ENCODE assay signal across 14 cellular contexts in the genomic region with DNA sequence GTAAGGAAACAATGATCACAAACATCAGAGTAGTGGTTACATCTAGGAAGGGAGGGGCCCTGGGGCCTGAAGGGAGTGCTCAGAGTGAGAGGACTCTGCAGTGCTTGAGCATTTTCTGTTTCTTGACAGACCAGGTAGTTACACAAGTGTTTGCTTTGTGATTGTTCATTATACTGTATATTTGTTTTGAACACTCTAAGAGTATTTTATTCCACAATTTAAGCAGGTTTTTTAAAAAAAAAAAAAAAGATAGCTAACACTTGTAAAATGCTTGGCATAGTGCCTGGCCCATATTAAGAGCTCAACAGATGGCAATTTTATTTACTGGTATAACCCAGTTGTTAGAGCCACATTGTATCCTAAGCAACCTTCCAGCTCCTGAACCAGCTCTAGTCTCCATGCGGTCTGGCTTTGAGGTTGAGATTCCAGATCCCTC. TPM values are rescaled to one million over a fixed set of nuclear protein-coding genes. Genes with fewer than 3 reads are reported as not detected.
DNase-seq lines count a peak whose midpoint lies in the region; ATAC-seq and TF ChIP-seq lines count a peak whose summit lies in the region.
"Had no signal": no experiment of that assay in that cellular context is flagged by ENCODE, and none has a peak within 500 bp of the region (broad histone marks: within the 10 kb centered on the region; RNA-seq: fewer than 3 reads in every experiment).

No MANE protein-coding gene starts in this region.

- intact Hi-C loops in CD4-positive, alpha-beta memory T cell (cut with micrococcal nuclease), result loop anchor here (2.0 kb wide), 1 partner anchor 20 kb away; a partner anchor contains a TSS

- H3K4me3 ChIP-seq in CD4-positive, alpha-beta memory T cell (ENCODE audit: low read length in 2 of 2), result no peak overlapping the region
- no peak overlapping the region for H3K4me3 ChIP-seq in Peyer's patch
- H3K4me3 ChIP-seq: psoas muscle had no signal

- no peak overlapping the region for H3K4me3 Mint-ChIP-seq in CD4-positive, alpha-beta memory T cell
- H3K4me3 Mint-ChIP-seq in activated T-cell treated with anti-CD3 and anti-CD28 coated beads, Interleukin-2, amount 50 U/mL, for 72 hours, result no peak overlapping the region
- H3K4me3 Mint-ChIP-seq: stimulated activated effector memory CD8-positive, alpha-beta T cell treated with anti-CD3 and anti-CD28 coated beads, Interleukin-12 subunit alpha, Interleukin-12 subunit beta, amount 100 ng/mL, for 72 hours had no signal

- no peak overlapping the region for H3K27ac ChIP-seq in CD4-positive, alpha-beta memory T cell (ENCODE audit: low read depth, low read length)
- no peak overlapping the region for H3K27ac ChIP-seq in Peyer's patch
- H3K27ac ChIP-seq: psoas muscle had no signal

- POLR2A ChIA-PET in CD4-positive, alpha-beta memory T cell (lab: Charles Lee; ENCODE audit: partially characterized antibody), result interaction anchor here (0.6 to 2.4 kb wide), 5 partner anchors 10 to 126 kb away, joined by 3 to 8 read pairs (median 3); a partner anchor contains a TSS

- H3K9me3 ChIP-seq in CD4-positive, alpha-beta memory T cell (ENCODE audit: control insufficient read depth in 1 of 2, low read length in 2 of 2), result no peaks in the 10 kb centered on the region
- H3K9me3 ChIP-seq in Peyer's patch, result no peaks in the 10 kb centered on the region
- H3K9me3 ChIP-seq: psoas muscle had no signal

- H3K36me3 Mint-ChIP-seq in CD4-positive, alpha-beta memory T cell, result peaks cover 0 to 11% of the 10 kb centered on the region in 2 donors
- no peaks in the 10 kb centered on the region for H3K36me3 Mint-ChIP-seq in activated T-cell treated with anti-CD3 and anti-CD28 coated beads, Interleukin-2, amount 50 U/mL, for 72 hours (ENCODE audit: insufficient read depth in 2 of 2)
- H3K36me3 Mint-ChIP-seq: stimulated activated effector memory CD8-positive, alpha-beta T cell treated with anti-CD3 and anti-CD28 coated beads, Interleukin-12 subunit alpha, Interleukin-12 subunit beta, amount 100 ng/mL, for 72 hours had no signal

- H3K4me1 ChIP-seq in CD4-positive, alpha-beta memory T cell (ENCODE audit: insufficient read depth, low read length), result peaks cover 27% of the 10 kb centered on the region
- H3K4me1 ChIP-seq in Peyer's patch, result no peaks in the 10 kb centered on the region
- H3K4me1 ChIP-seq: psoas muscle had no signal

- DNase-seq in CD4-positive, alpha-beta memory T cell, result peak in 3 of 5 donors; percentile 15 to 24 (median 20)
- peak; percentile 72 for DNase-seq in NCI-H128 (lab: John Stamatoyannopoulos, UW; ENCODE audit: unreplicated experiment)
- DNase-seq in NCI-H446 (lab: John Stamatoyannopoulos, UW), result peak; percentile 63 to 78
- DNase-seq in fibroblast of gingiva (ENCODE audit: low read depth), result peak; percentile 36
- DNase-seq in activated T-cell treated with anti-CD3 and anti-CD28 coated beads, Interleukin-2, amount 50 U/mL, for 72 hours, result no peak
- no peak for DNase-seq in Peyer's patch
- DNase-seq: activated CD4-positive, alpha-beta T cell treated with anti-CD3 and anti-CD28 coated beads for 48 hours; activated effector memory CD4-positive, alpha-beta T cell treated with anti-CD3 and anti-CD28 coated beads, Interleukin-2, amount 50 U/mL, for 16 hours; midbrain; MV-4-11; psoas muscle had no signal

- H3K27me3 ChIP-seq in CD4-positive, alpha-beta memory T cell (ENCODE audit: insufficient read depth, low read length), result no peaks in the 10 kb centered on the region
- no peaks in the 10 kb centered on the region for H3K27me3 ChIP-seq in Peyer's patch

- no peaks in the 10 kb centered on the region for H3K36me3 ChIP-seq in CD4-positive, alpha-beta memory T cell (ENCODE audit: insufficient read depth, low read length)
- H3K36me3 ChIP-seq in Peyer's patch, result no peaks in the 10 kb centered on the region

- H3K9me3 Mint-ChIP-seq in CD4-positive, alpha-beta memory T cell, result no peaks in the 10 kb centered on the region
- H3K9me3 Mint-ChIP-seq in activated T-cell treated with anti-CD3 and anti-CD28 coated beads, Interleukin-2, amount 50 U/mL, for 72 hours, result peaks cover 0 to 2% of the 10 kb centered on the region in 2 donors
- H3K9me3 Mint-ChIP-seq: stimulated activated effector memory CD8-positive, alpha-beta T cell treated with anti-CD3 and anti-CD28 coated beads, Interleukin-12 subunit alpha, Interleukin-12 subunit beta, amount 100 ng/mL, for 72 hours had no signal

- peaks cover 24 to 48% (median 26%) of the 10 kb centered on the region in 4 donors for H3K4me1 Mint-ChIP-seq in CD4-positive, alpha-beta memory T cell
- H3K4me1 Mint-ChIP-seq in activated T-cell treated with anti-CD3 and anti-CD28 coated beads, Interleukin-2, amount 50 U/mL, for 72 hours (ENCODE audit: low read depth), result no peaks in the 10 kb centered on the region
- H3K4me1 Mint-ChIP-seq: stimulated activated effector memory CD8-positive, alpha-beta T cell treated with anti-CD3 and anti-CD28 coated beads, Interleukin-12 subunit alpha, Interleukin-12 subunit beta, amount 100 ng/mL, for 72 hours had no signal

- TF ChIP-seq CTCF in Peyer's patch (IDR thresholded peaks at IDR 0.05), result no peak

- no peaks in the 10 kb centered on the region for H3K27me3 Mint-ChIP-seq in CD4-positive, alpha-beta memory T cell
- H3K27me3 Mint-ChIP-seq in activated T-cell treated with anti-CD3 and anti-CD28 coated beads, Interleukin-2, amount 50 U/mL, for 72 hours (ENCODE audit: low read depth), result peaks cover 10% of the 10 kb centered on the region

- H3K27ac Mint-ChIP-seq in CD4-positive, alpha-beta memory T cell, result peak overlapping the region in 4 of 7 donors; percentile 30 to 69 (median 48)
- H3K27ac Mint-ChIP-seq in activated T-cell treated with anti-CD3 and anti-CD28 coated beads, Interleukin-2, amount 50 U/mL, for 72 hours, result no peak overlapping the region
- H3K27ac Mint-ChIP-seq: stimulated activated effector memory CD8-positive, alpha-beta T cell treated with anti-CD3 and anti-CD28 coated beads, Interleukin-12 subunit alpha, Interleukin-12 subunit beta, amount 100 ng/mL, for 72 hours had no signal

- CTCF ChIA-PET in CD4-positive, alpha-beta memory T cell (lab: Charles Lee; ENCODE audit: partially characterized antibody), result interaction anchor here (1.0 to 2.1 kb wide), 4 partner anchors 8 to 136 kb away, joined by 3 to 8 read pairs (median 4); no protein-coding TSS in a partner anchor

- ATAC-seq in activated T-cell treated with anti-CD3 and anti-CD28 coated beads, Interleukin-2, amount 50 U/mL, for 72 hours (replicated peaks in 1 of 2), result no peak
- ATAC-seq in GM18519 (IDR thresholded peaks at IDR 0.05; ENCODE audit: low FRiP score, unreplicated experiment) (no peak), HG03460 (IDR thresholded peaks at IDR 0.05; ENCODE audit: unreplicated experiment) (no peak)
- ATAC-seq: psoas muscle; stimulated activated effector memory CD8-positive, alpha-beta T cell treated with anti-CD3 and anti-CD28 coated beads, Interleukin-12 subunit alpha, Interleukin-12 subunit beta, amount 100 ng/mL, for 72 hours had no signal

- no peak for TF ChIP-seq POLR2A in Peyer's patch (IDR thresholded peaks at IDR 0.05)

RNA-seq across cellular contexts. Expression of a gene that starts 20.0 kb away (rescaled TPM):
- 10 to 100 TPM; 60.4 to 62.2 TPM for total RNA-seq in CD4-positive, alpha-beta memory T cell
- 10 to 100 TPM in 1 of 2 donors, 1 to 10 TPM in 1; 8.7 to 24.8 TPM for polyA plus RNA-seq in CD4-positive, alpha-beta memory T cell
- total RNA-seq in activated T-cell treated with anti-CD3 and anti-CD28 coated beads, Interleukin-2, amount 50 U/mL, for 72 hours, result 10 to 100 TPM; 11.6 to 12.5 TPM
- 10 to 100 TPM; 30.8 to 45.8 (median 39.3) TPM for total RNA-seq in Peyer's patch

Comparison
In these comparisons a context has a peak if more than half of its experiments do, and no peak if none do; other contexts are left out.
1. DNase-seq: peak in CD4-positive, alpha-beta memory T cell (3 of 5), NCI-H128 (single experiment), NCI-H446 (2 of 2) and fibroblast of gingiva (single experiment); none in activated T-cell treated with anti-CD3 and anti-CD28 coated beads, Interleukin-2, amount 50 U/mL, for 72 hours (0 of 2) and Peyer's patch (0 of 3).